10 cellular contexts compared by ENCODE assay signal in the genomic region with DNA sequence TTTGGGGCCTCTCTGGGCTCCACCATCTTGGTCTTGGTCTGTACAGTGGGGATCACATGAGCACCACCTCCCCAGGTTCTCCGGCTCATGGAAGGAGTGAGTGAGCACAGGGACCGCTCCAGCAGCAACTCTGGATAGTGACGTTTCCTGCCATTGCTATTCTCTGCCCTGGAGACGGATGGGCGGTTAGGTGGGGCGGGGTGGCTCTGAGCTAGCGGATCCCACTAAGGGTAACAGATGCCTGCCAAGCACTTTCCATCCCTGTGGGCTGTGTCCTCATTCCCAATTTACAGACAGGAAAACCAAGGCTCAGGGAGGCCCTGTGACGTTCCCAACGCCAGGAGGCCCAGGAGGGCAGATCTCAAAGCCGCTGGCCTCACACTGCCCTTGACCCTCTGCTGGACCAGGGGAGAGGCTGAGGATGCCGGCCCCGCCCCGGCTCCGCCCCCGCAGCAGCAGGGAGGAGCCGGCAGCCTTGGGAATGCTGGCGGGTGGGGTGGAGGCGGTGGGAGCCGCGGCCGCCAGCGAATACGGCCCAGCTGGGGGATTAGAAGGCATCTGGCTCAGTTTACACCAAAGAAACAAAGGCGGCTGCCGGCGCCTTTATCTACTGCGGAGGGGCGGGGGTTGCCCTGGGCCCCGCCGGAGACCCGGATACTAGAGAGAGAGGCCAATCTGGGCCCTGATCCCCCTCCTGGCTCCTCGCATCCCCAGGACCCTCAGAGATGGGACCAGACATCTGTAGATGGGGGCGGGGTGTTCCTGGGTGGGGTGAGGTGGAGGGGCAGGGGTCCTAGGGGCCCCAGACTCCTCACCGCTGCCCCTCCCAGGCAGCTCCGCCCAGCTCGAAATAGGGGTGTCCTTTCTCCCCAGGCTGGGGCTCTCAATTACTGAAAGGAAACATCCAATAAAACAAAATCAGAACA.
DNase-seq lines count a peak whose midpoint lies in the region; ATAC-seq, FAIRE-seq and TF ChIP-seq lines count a peak whose summit lies in the region.
"Had no signal": no experiment of that assay in that cellular context is flagged by ENCODE, and none has a peak within 500 bp of the region (broad histone marks: within the 10 kb centered on the region; RNA-seq: fewer than 3 reads in every experiment).

No MANE protein-coding gene starts in this region.

- WGBS in body of pancreas, 2 donors: 27 to 64% methylated on average over 8 to 36 of the region's 36 CpGs
- 22% methylated on average over 36 of the region's 36 CpGs; no CpG with 5 or more reads in 1 of the 2 donors for WGBS in transverse colon (ENCODE audit: low coverage in 1 of 2), 2 donors

- H3K27me3 ChIP-seq in body of pancreas (no peaks in the 10 kb centered on the region), transverse colon (peaks cover 32% of the 10 kb centered on the region)

- H3K4me1 ChIP-seq in body of pancreas (peaks cover 24% of the 10 kb centered on the region), kidney (ENCODE audit: control insufficient read depth in 1 of 2, insufficient read depth in 1 of 2, low read depth in 1 of 2, low read length in 2 of 2) (peaks cover 0 to 17% of the 10 kb centered on the region in 2 donors), transverse colon (peaks cover 4 to 49% (median 27%) of the 10 kb centered on the region in 4 donors)

- no peak for TF ChIP-seq POLR2A in body of pancreas (IDR thresholded peaks at IDR 0.05)
- TF ChIP-seq POLR2A in transverse colon (IDR thresholded peaks at IDR 0.05): no peak

- FAIRE-seq in kidney (lab: Jason Lieb, UNC): no peak

- TF ChIP-seq EP300 in transverse colon (IDR thresholded peaks at IDR 0.05; ENCODE audit: low read depth): no peak

- peak; percentile 41 for ATAC-seq in body of pancreas
- no peak for ATAC-seq in HG03378 (IDR thresholded peaks at IDR 0.05; ENCODE audit: unreplicated experiment)

- no peaks in the 10 kb centered on the region for H3K36me3 ChIP-seq in body of pancreas (replicated peaks in 1 of 2; ENCODE audit: insufficient read depth in 1 of 2, low read depth in 2 of 2)
- H3K36me3 ChIP-seq in kidney (ENCODE audit: control insufficient read depth in 1 of 2, insufficient read depth in 2 of 2, low read length in 2 of 2): no peaks in the 10 kb centered on the region
- no peaks in the 10 kb centered on the region for H3K36me3 ChIP-seq in transverse colon

- H3K9me3 ChIP-seq in body of pancreas (no peaks in the 10 kb centered on the region), kidney (ENCODE audit: control insufficient read depth in 1 of 2, low read length in 2 of 2) (no peaks in the 10 kb centered on the region), transverse colon (no peaks in the 10 kb centered on the region)

- in situ Hi-C loops in transverse colon (cut with MboI; ENCODE audit: low pct_ligation_motif_present in 1 of 4, low pct_unique_long_range_greater_than_20kb in 1 of 4, low sequenced_read_pairs in 3 of 4): no loop called here

- intact Hi-C loops in body of pancreas (cut with DNase I): no loop called here
- intact Hi-C loops in kidney (cut with DNase I): no loop called here
- intact Hi-C loops in transverse colon (cut with DNase I; ENCODE audit: low total_unique reads): no loop called here

- no peak overlapping the region for H3K4me3 ChIP-seq in body of pancreas
- H3K4me3 ChIP-seq in kidney (ENCODE audit: low read length in 2 of 2): no peak overlapping the region
- peak overlapping the region in 2 of 4 donors; percentile 3 to 32 for H3K4me3 ChIP-seq in transverse colon

- DNase-seq in NCI-H1417 (lab: John Stamatoyannopoulos, UW) (peak in 2 of 3 experiments; percentile 48 to 70), NCI-H1417 treated with DMSO at 0.1 percent for 48 hours (lab: John Stamatoyannopoulos, UW) (no peak), body of pancreas (peak; percentile 38 to 61 (median 52)), kidney (peak; percentile 92), transverse colon (peak; percentile 50), NCI-H446 (lab: John Stamatoyannopoulos, UW) (no peak)
- no peak for DNase-seq in central memory CD4-positive, alpha-beta T cell

- peak overlapping the region in 1 of 4 donors; percentile 37 for H3K27ac ChIP-seq in body of pancreas
- H3K27ac ChIP-seq in kidney (ENCODE audit: low read depth in 2 of 2, low read length in 2 of 2): peak overlapping the region in 1 of 2 donors; percentile 17
- H3K27ac ChIP-seq in transverse colon: peak overlapping the region; percentile 60 to 84 (median 79)
- H3K27ac ChIP-seq: 22Rv1, KMS-11 had no signal

- TF ChIP-seq CTCF in body of pancreas (IDR thresholded peaks at IDR 0.05) (no peak), kidney (IDR thresholded peaks at IDR 0.05; ENCODE audit: borderline replicate concordance, extremely low read depth, insufficient read depth) (no peak), transverse colon (IDR thresholded peaks at IDR 0.05) (no peak)

- H3K9ac ChIP-seq in kidney (ENCODE audit: low read length in 2 of 2): no peak overlapping the region
- H3K9ac ChIP-seq: KMS-11 had no signal

Comparison
In these comparisons a context has a peak if more than half of its experiments do, and no peak if none do; other contexts are left out.
1. DNase-seq: peak in NCI-H1417 (2 of 3), body of pancreas (4 of 4), kidney (single experiment) and transverse colon (single experiment); none in NCI-H1417 treated with DMSO at 0.1 percent for 48 hours (single experiment), NCI-H446 (0 of 2) and central memory CD4-positive, alpha-beta T cell (single experiment).